Comparison of ENCODE assay signal across 11 cellular contexts in genomic region chr3:12476238-12476897, GRCh38. TPM values are rescaled to one million over a fixed set of nuclear protein-coding genes. Genes with fewer than 3 reads are reported as not detected.
DNase-seq lines count a peak whose midpoint lies in the region; ATAC-seq, FAIRE-seq and TF ChIP-seq lines count a peak whose summit lies in the region.
"Had no signal": no experiment of that assay in that cellular context is flagged by ENCODE, and none has a peak within 500 bp of the region (broad histone marks: within the 10 kb centered on the region; RNA-seq: fewer than 3 reads in every experiment).

No MANE protein-coding gene starts in this region.

- POLR2A ChIA-PET in IMR-90 (lab: Charles Lee; ENCODE audit: unreplicated experiment): interaction anchor here (0.7 kb wide), 1 partner anchor 44 kb away, joined by 3 read pairs; no protein-coding TSS in a partner anchor

- no peak for TF ChIP-seq RAD21 in IMR-90 (IDR thresholded peaks at IDR 0.05; ENCODE audit: low read length)

- peak overlapping the region; percentile 34 for H3K23ac ChIP-seq in IMR-90 (ENCODE audit: low read depth, low read length)

- H3K14ac ChIP-seq in IMR-90 (replicated peaks; ENCODE audit: low read depth, low read length): peak overlapping the region; percentile 75

- H3K56ac ChIP-seq in IMR-90 (ENCODE audit: extremely low read depth, insufficient read depth, low read length): peak overlapping the region; percentile 52; the same call in 1 of the 2 replicates

- intact Hi-C loops in IMR-90 (cut with micrococcal nuclease) (loop anchor here (5.0 kb wide), 1 partner anchor 284 kb away; no protein-coding TSS in a partner anchor), right lobe of liver (cut with DNase I) (loop anchor here (5.0 to 10.0 kb wide), 2 partner anchors 339 to 342 kb away; no protein-coding TSS in a partner anchor)

- FAIRE-seq in bronchial epithelial cell (lab: Jason Lieb, UNC): no peak

- H3K36me3 ChIP-seq in IMR-90 (ENCODE audit: control insufficient read depth, insufficient read depth, low read length) (no peaks in the 10 kb centered on the region), bronchial epithelial cell (ENCODE audit: control insufficient read depth, insufficient read depth, low read length) (no peaks in the 10 kb centered on the region), right lobe of liver (no peaks in the 10 kb centered on the region), upper lobe of left lung (no peaks in the 10 kb centered on the region)

- no CpG with 5 or more reads among the region's 5 CpGs for WGBS in IMR-90 (ENCODE audit: extremely low coverage in 2 of 2, insufficient read length in 1 of 2), 2 experiments
- 47% methylated on average over 5 of the region's 5 CpGs for WGBS in right lobe of liver (ENCODE audit: insufficient coverage, low coverage, low lambda C conversion rate, missing lambda C conversion rate)
- WGBS in upper lobe of left lung, 2 donors: 65 to 68% methylated on average over 5 of the region's 5 CpGs

- peaks cover 8% of the 10 kb centered on the region; the same call in 1 of the 2 replicates for H3K9me1 ChIP-seq in IMR-90 (ENCODE audit: insufficient read depth, low read length)

- H2AK5ac ChIP-seq in IMR-90 (ENCODE audit: low read depth, low read length): peak overlapping the region; percentile 79

- peak overlapping the region; percentile 89 for H4K5ac ChIP-seq in IMR-90 (ENCODE audit: low read depth, low read length)

- peak overlapping the region; percentile 74 to 89 for H4K8ac ChIP-seq in IMR-90 (ENCODE audit: low read depth in 2 of 2, low read length in 2 of 2)

- H3K27me3 ChIP-seq in IMR-90 (ENCODE audit: control insufficient read depth, insufficient read depth, low read length) (no peaks in the 10 kb centered on the region), bronchial epithelial cell (ENCODE audit: control insufficient read depth, insufficient read depth, low read length) (no peaks in the 10 kb centered on the region), right lobe of liver (no peaks in the 10 kb centered on the region), upper lobe of left lung (no peaks in the 10 kb centered on the region)

- CTCF ChIA-PET in IMR-90 (lab: Yijun Ruan, JAX): interaction anchor here (0.6 to 1.2 kb wide), 5 partner anchors 17 to 341 kb away, joined by 3 to 5 read pairs (median 3); no protein-coding TSS in a partner anchor

- peak overlapping the region; percentile 85; the same call in 1 of the 3 replicates for H2BK15ac ChIP-seq in IMR-90 (ENCODE audit: low read depth, low read length)

- peak overlapping the region; percentile 79 for H3K18ac ChIP-seq in IMR-90 (ENCODE audit: low read depth, low read length)

- BruUV-seq in IMR-90 (replicated peaks; lab: Mats Ljungman, UMichigan): no TSS peak

- H3K9me3 ChIP-seq in IMR-90 (ENCODE audit: control insufficient read depth, insufficient read depth, low read length): no peaks in the 10 kb centered on the region
- H3K9me3 ChIP-seq in right lobe of liver: no peaks in the 10 kb centered on the region
- no peaks in the 10 kb centered on the region for H3K9me3 ChIP-seq in upper lobe of left lung

- no peaks in the 10 kb centered on the region for H3K79me1 ChIP-seq in IMR-90 (ENCODE audit: low read depth in 1 of 2, low read length in 2 of 2)

- H2BK5ac ChIP-seq in IMR-90 (ENCODE audit: low read depth, low read length, poor library complexity, severe bottlenecking): peak overlapping the region; percentile 10

- H4K20me1 ChIP-seq in IMR-90 (ENCODE audit: insufficient read depth, low read length): no peaks in the 10 kb centered on the region

- H4K91ac ChIP-seq in IMR-90 (ENCODE audit: insufficient read depth, low read depth, low read length): peak overlapping the region; percentile 83

- in situ Hi-C loops in IMR-90 (cut with MboI; ENCODE audit: low sequenced_read_pairs): loop anchor here (5.0 to 10.0 kb wide), 2 partner anchors 302 to 339 kb away; no protein-coding TSS in a partner anchor

- H3K4me1 ChIP-seq in IMR-90 (ENCODE audit: control insufficient read depth, insufficient read depth, low read length) (peaks cover 8% of the 10 kb centered on the region), right lobe of liver (peaks cover 0 to 18% (median 1%) of the 10 kb centered on the region in 4 donors), upper lobe of left lung (peaks cover 7 to 22% (median 8%) of the 10 kb centered on the region in 4 donors)

- H3K4me3 ChIP-seq in IMR-90 (ENCODE audit: insufficient read depth, low read depth, low read length) (no peak overlapping the region), bronchial epithelial cell (ENCODE audit: low read depth, low read length) (no peak overlapping the region), right lobe of liver (no peak overlapping the region), upper lobe of left lung (no peak overlapping the region)

- H3K27ac ChIP-seq in IMR-90 (ENCODE audit: insufficient read depth, low read length) (peak overlapping the region; percentile 98), right lobe of liver (peak overlapping the region in 1 of 3 donors; percentile 11), upper lobe of left lung (peak overlapping the region in 3 of 4 donors; percentile 18 to 51 (median 43))

- peak; percentile 85 for ATAC-seq in IMR-90 (ENCODE audit: low read depth)
- peak; percentile 10 to 54 (median 39) for ATAC-seq in right lobe of liver
- no peak for ATAC-seq in upper lobe of left lung (ENCODE audit: low FRiP score in 2 of 2)
- ATAC-seq in HG03432 (IDR thresholded peaks at IDR 0.05; ENCODE audit: unreplicated experiment): no peak
- ATAC-seq: effector memory CD8-positive, alpha-beta T cell had no signal

- H2AFZ ChIP-seq in IMR-90 (replicated peaks; ENCODE audit: low read length, poor library complexity): peak overlapping the region; percentile 74

- dilution Hi-C loops in IMR-90 (cut with HindIII; ENCODE audit: low sequenced_read_pairs, unreplicated experiment): no loop called here

- TF ChIP-seq CTCF in IMR-90 (conservative IDR thresholded peaks at IDR 0.05; ENCODE audit: low read depth, low read length): no peak
- no peak for TF ChIP-seq CTCF in bronchial epithelial cell (IDR thresholded peaks at IDR 0.05; ENCODE audit: insufficient read depth, low read length, severe bottlenecking)
- no peak for TF ChIP-seq CTCF in right lobe of liver (IDR thresholded peaks at IDR 0.05)
- no peak for TF ChIP-seq CTCF in upper lobe of left lung (IDR thresholded peaks at IDR 0.05)

- TF ChIP-seq POLR2A in IMR-90 (IDR thresholded peaks at IDR 0.05; ENCODE audit: low read depth, low read length) (no peak), right lobe of liver (IDR thresholded peaks at IDR 0.05) (no peak), upper lobe of left lung (IDR thresholded peaks at IDR 0.05) (no peak)

- H3K4me2 ChIP-seq in IMR-90 (ENCODE audit: low read depth, low read length): peak overlapping the region; percentile 3; the same call in 1 of the 2 replicates

- peak overlapping the region; percentile 80 for H2AK9ac ChIP-seq in IMR-90 (replicated peaks; ENCODE audit: low read depth, low read length, poor library complexity)

- peak overlapping the region; percentile 92 for H2BK20ac ChIP-seq in IMR-90 (ENCODE audit: low read depth, low read length)

- DNase-seq in IMR-90 (peak; percentile 77), bronchial epithelial cell (ENCODE audit: low read depth) (peak; percentile 64), right lobe of liver (no peak), upper lobe of left lung (no peak), H4 (ENCODE audit: low spot score) (no peak)
- no peak for DNase-seq in activated CD8-positive, alpha-beta memory T cell treated with anti-CD3 and anti-CD28 coated beads, Interleukin-2, amount 50 U/mL, for 4 hours
- DNase-seq: activated naive CD8-positive, alpha-beta T cell treated with anti-CD3 and anti-CD28 coated beads for 36 hours; effector memory CD8-positive, alpha-beta T cell; NCI-H2029 treated with DMSO at 0.1 percent for 48 hours; stimulated activated CD8-positive, alpha-beta memory T cell treated with anti-CD3 and anti-CD28 coated beads, Interleukin-4, amount 100 ng/mL, for 48 hours had no signal

- no peak for TF ChIP-seq EP300 in upper lobe of left lung (IDR thresholded peaks at IDR 0.05)

- H3K9ac ChIP-seq in IMR-90 (ENCODE audit: low read depth, low read length): peak overlapping the region; percentile 68; the same call in 1 of the 2 replicates

- H3K4ac ChIP-seq in IMR-90 (ENCODE audit: low read depth, low read length): peak overlapping the region; percentile 92

- H2BK120ac ChIP-seq in IMR-90 (ENCODE audit: low read depth, low read length): peak overlapping the region; percentile 93

TF ChIP-seq in IMR-90, 13 proteins besides CTCF, POLR2A, EP300 and RAD21 (continues in another document):
- peak; percentile 5; the same call in 1 of the 2 replicates for TF ChIP-seq SMC3 (IDR thresholded peaks at IDR 0.05; ENCODE audit: low read depth, low read length)
- peak; percentile 91 for TF ChIP-seq BHLHE40 (IDR thresholded peaks at IDR 0.05; ENCODE audit: low read depth, low read length)
- TF ChIP-seq, protein P1, sequence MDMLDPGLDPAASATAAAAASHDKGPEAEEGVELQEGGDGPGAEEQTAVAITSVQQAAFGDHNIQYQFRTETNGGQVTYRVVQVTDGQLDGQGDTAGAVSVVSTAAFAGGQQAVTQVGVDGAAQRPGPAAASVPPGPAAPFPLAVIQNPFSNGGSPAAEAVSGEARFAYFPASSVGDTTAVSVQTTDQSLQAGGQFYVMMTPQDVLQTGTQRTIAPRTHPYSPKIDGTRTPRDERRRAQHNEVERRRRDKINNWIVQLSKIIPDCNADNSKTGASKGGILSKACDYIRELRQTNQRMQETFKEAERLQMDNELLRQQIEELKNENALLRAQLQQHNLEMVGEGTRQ (IDR thresholded peaks at IDR 0.05; ENCODE audit: low read depth, low read length): peak; percentile 83
- no peak for TF ChIP-seq MAZ (IDR thresholded peaks at IDR 0.05; ENCODE audit: borderline replicate concordance, low read depth, low read length)
- TF ChIP-seq MAFK (IDR thresholded peaks at IDR 0.05; ENCODE audit: low read depth, low read length): peak; percentile 88
- no peak for TF ChIP-seq RCOR1 (IDR thresholded peaks at IDR 0.05; ENCODE audit: insufficient replicate concordance, low read length)
- TF ChIP-seq MXI1 (IDR thresholded peaks at IDR 0.05; ENCODE audit: borderline replicate concordance, low read depth, low read length): peak; percentile 50; the same call in 1 of the 2 replicates
- no peak for TF ChIP-seq FOS (IDR thresholded peaks at IDR 0.05; ENCODE audit: low read depth, low read length)
- TF ChIP-seq NFE2L2 (IDR thresholded peaks at IDR 0.05; ENCODE audit: low read depth, low read length): no peak

RNA-seq across cellular contexts. Expression of gene TSEN2, which starts 7.9 kb away (rescaled TPM):
- total RNA-seq in IMR-90 (2012; rRNA removed) (14.2 and 15.0 TPM in 2 replicates), bronchial epithelial cell (16.6 and 21.3 TPM in 2 replicates), right lobe of liver (1 to 10 TPM; 4.7 to 9.2 (median 6.4) TPM), upper lobe of left lung (10 to 100 TPM; 14.6 to 27.2 (median 20.1) TPM)
- 6.9 and 9.5 TPM in 2 replicates for polyA plus RNA-seq in IMR-90 (2012; rRNA removed)
- polyA plus RNA-seq in IMR-90 (2012; cell fraction: cytosol; rRNA removed): 3.5 and 5.6 TPM in 2 replicates
- 8.9 and 20.7 TPM in 2 replicates for polyA plus RNA-seq in IMR-90 (2012; cell fraction: nucleus; rRNA removed; ENCODE audit: low replicate concordance)
- 11.9 and 13.7 TPM in 2 replicates for total RNA-seq in H4 (2014; rRNA removed; shearing (Covaris generic))

Comparison
In these comparisons a context has a peak if more than half of its experiments do, and no peak if none do; other contexts are left out.
1. ATAC-seq: peak in IMR-90 (single experiment) and right lobe of liver (4 of 4); none in upper lobe of left lung (0 of 2) and HG03432 (single experiment).
2. DNase-seq: peak in IMR-90 (single experiment) and bronchial epithelial cell (single experiment); none in right lobe of liver (0 of 3), upper lobe of left lung (0 of 2), H4 (single experiment) and activated CD8-positive, alpha-beta memory T cell treated with anti-CD3 and anti-CD28 coated beads, Interleukin-2, amount 50 U/mL, for 4 hours (single experiment).